ENCODE assay signal across 8 cellular contexts in genomic region chr1:153805042-153805745, GRCh38. TPM values are rescaled to one million over a fixed set of nuclear protein-coding genes. Genes with fewer than 3 reads are reported as not detected.
DNase-seq lines count a peak whose midpoint lies in the region; ATAC-seq and TF ChIP-seq lines count a peak whose summit lies in the region.

No MANE protein-coding gene starts in this region.

- TF ChIP-seq CTCF in fibroblast of villous mesenchyme (IDR thresholded peaks at IDR 0.05; ENCODE audit: insufficient read depth, low read depth, low read length): no peak

- H3K4me3 ChIP-seq in fibroblast of villous mesenchyme (ENCODE audit: low read depth, low read length): no peak overlapping the region

- DNase-seq in DMS153 (lab: John Stamatoyannopoulos, UW): peak; percentile 8
- DNase-seq in DMS153 treated with DMSO at 0.1 percent for 48 hours (lab: John Stamatoyannopoulos, UW; ENCODE audit: unreplicated experiment): no peak
- DNase-seq in NOMO-1 (lab: John Stamatoyannopoulos, UW; ENCODE audit: unreplicated experiment in 2 of 2): peak; percentile 93 to 99
- DNase-seq in activated T-cell treated with anti-CD3 and anti-CD28 coated beads for 4 hours: peak; percentile 30
- peak; percentile 68 for DNase-seq in fibroblast of villous mesenchyme (ENCODE audit: low read depth)
- peak; percentile 76 for DNase-seq in stimulated activated CD4-positive, alpha-beta T cell treated with anti-CD3 and anti-CD28 coated beads, Interleukin-15, amount 100 ng/mL, for 24 hours
- DNase-seq in NCI-H128 (lab: John Stamatoyannopoulos, UW; ENCODE audit: unreplicated experiment): no peak

- peak; percentile 95 for ATAC-seq in HG02885 (IDR thresholded peaks at IDR 0.05; ENCODE audit: poor library complexity, unreplicated experiment)

RNA-seq across cellular contexts. Expression of gene SLC27A3, which starts 30.0 kb away (rescaled TPM):
- 6.9 and 14.8 TPM in 2 replicates for total RNA-seq in fibroblast of villous mesenchyme

Comparison
In these comparisons a context has a peak if more than half of its experiments do, and no peak if none do; other contexts are left out.
1. DNase-seq: peak in DMS153 (single experiment), NOMO-1 (2 of 2), activated T-cell treated with anti-CD3 and anti-CD28 coated beads for 4 hours (single experiment), fibroblast of villous mesenchyme (single experiment) and stimulated activated CD4-positive, alpha-beta T cell treated with anti-CD3 and anti-CD28 coated beads, Interleukin-15, amount 100 ng/mL, for 24 hours (single experiment); none in DMS153 treated with DMSO at 0.1 percent for 48 hours (single experiment) and NCI-H128 (single experiment).